In the genomic region with DNA sequence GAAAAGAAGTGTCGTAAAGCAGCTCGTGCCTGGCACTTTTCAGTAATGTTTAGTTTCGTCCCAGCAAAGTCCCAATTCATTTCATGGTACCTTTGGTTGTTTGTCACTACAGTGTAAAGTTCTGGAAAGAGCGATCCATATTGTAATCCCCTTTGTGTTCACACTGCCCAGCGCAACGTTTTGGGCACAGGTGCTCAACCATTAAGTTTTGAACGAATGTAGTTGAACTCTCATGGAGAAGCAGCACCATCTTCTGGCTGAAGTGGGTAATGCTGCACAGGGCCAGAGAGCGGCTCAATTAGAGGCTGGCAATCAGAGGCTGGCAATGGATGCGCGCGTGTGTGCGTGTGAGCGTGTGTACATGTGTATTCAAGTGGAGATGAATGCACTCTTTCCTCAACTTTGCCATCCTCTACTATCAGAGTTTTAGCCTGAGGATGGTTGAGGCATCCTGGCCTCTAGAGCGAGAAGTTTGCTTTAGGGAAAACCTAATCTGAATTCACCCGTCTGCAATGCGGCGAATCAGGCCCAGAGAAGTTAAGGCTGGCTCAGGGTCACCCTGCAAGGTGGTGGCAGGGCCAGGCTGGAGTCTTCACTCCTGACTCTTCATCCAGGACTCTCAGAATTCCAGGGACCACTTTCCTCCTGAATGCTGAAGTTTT, we compare ENCODE assay signal across 1 cellular context.
TF ChIP-seq lines count a peak whose summit lies in the region.

No MANE protein-coding gene starts in this region.

TF ChIP-seq in K562, 482 proteins besides CTCF, POLR2A, EP300 and RAD21 (continued from another document and continues in another):
- TF ChIP-seq, protein P1, sequence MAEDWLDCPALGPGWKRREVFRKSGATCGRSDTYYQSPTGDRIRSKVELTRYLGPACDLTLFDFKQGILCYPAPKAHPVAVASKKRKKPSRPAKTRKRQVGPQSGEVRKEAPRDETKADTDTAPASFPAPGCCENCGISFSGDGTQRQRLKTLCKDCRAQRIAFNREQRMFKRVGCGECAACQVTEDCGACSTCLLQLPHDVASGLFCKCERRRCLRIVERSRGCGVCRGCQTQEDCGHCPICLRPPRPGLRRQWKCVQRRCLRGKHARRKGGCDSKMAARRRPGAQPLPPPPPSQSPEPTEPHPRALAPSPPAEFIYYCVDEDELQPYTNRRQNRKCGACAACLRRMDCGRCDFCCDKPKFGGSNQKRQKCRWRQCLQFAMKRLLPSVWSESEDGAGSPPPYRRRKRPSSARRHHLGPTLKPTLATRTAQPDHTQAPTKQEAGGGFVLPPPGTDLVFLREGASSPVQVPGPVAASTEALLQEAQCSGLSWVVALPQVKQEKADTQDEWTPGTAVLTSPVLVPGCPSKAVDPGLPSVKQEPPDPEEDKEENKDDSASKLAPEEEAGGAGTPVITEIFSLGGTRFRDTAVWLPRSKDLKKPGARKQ (CRISPR knock-in tag; IDR thresholded peaks at IDR 0.05), result 0 out of 2 replicates have a peak, but pooled peaks have one; percentile 81
- TF ChIP-seq, protein P2, sequence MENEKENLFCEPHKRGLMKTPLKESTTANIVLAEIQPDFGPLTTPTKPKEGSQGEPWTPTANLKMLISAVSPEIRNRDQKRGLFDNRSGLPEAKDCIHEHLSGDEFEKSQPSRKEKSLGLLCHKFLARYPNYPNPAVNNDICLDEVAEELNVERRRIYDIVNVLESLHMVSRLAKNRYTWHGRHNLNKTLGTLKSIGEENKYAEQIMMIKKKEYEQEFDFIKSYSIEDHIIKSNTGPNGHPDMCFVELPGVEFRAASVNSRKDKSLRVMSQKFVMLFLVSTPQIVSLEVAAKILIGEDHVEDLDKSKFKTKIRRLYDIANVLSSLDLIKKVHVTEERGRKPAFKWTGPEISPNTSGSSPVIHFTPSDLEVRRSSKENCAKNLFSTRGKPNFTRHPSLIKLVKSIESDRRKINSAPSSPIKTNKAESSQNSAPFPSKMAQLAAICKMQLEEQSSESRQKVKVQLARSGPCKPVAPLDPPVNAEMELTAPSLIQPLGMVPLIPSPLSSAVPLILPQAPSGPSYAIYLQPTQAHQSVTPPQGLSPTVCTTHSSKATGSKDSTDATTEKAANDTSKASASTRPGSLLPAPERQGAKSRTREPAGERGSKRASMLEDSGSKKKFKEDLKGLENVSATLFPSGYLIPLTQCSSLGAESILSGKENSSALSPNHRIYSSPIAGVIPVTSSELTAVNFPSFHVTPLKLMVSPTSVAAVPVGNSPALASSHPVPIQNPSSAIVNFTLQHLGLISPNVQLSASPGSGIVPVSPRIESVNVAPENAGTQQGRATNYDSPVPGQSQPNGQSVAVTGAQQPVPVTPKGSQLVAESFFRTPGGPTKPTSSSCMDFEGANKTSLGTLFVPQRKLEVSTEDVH (IDR thresholded peaks at IDR 0.05; ENCODE audit: low read depth, partially characterized antibody), result no peak
- TF ChIP-seq, protein P3, sequence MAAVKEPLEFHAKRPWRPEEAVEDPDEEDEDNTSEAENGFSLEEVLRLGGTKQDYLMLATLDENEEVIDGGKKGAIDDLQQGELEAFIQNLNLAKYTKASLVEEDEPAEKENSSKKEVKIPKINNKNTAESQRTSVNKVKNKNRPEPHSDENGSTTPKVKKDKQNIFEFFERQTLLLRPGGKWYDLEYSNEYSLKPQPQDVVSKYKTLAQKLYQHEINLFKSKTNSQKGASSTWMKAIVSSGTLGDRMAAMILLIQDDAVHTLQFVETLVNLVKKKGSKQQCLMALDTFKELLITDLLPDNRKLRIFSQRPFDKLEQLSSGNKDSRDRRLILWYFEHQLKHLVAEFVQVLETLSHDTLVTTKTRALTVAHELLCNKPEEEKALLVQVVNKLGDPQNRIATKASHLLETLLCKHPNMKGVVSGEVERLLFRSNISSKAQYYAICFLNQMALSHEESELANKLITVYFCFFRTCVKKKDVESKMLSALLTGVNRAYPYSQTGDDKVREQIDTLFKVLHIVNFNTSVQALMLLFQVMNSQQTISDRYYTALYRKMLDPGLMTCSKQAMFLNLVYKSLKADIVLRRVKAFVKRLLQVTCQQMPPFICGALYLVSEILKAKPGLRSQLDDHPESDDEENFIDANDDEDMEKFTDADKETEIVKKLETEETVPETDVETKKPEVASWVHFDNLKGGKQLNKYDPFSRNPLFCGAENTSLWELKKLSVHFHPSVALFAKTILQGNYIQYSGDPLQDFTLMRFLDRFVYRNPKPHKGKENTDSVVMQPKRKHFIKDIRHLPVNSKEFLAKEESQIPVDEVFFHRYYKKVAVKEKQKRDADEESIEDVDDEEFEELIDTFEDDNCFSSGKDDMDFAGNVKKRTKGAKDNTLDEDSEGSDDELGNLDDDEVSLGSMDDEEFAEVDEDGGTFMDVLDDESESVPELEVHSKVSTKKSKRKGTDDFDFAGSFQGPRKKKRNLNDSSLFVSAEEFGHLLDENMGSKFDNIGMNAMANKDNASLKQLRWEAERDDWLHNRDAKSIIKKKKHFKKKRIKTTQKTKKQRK (IDR thresholded peaks at IDR 0.05; ENCODE audit: borderline replicate concordance, low read depth, low read length), result no peak
- TF ChIP-seq ZNF274 (IDR thresholded peaks at IDR 0.05; ENCODE audit: borderline replicate concordance, low read depth, low read length) (no peak), NR3C1 (CRISPR knock-in tag; IDR thresholded peaks at IDR 0.05) (no peak)
- TF ChIP-seq, protein P4, sequence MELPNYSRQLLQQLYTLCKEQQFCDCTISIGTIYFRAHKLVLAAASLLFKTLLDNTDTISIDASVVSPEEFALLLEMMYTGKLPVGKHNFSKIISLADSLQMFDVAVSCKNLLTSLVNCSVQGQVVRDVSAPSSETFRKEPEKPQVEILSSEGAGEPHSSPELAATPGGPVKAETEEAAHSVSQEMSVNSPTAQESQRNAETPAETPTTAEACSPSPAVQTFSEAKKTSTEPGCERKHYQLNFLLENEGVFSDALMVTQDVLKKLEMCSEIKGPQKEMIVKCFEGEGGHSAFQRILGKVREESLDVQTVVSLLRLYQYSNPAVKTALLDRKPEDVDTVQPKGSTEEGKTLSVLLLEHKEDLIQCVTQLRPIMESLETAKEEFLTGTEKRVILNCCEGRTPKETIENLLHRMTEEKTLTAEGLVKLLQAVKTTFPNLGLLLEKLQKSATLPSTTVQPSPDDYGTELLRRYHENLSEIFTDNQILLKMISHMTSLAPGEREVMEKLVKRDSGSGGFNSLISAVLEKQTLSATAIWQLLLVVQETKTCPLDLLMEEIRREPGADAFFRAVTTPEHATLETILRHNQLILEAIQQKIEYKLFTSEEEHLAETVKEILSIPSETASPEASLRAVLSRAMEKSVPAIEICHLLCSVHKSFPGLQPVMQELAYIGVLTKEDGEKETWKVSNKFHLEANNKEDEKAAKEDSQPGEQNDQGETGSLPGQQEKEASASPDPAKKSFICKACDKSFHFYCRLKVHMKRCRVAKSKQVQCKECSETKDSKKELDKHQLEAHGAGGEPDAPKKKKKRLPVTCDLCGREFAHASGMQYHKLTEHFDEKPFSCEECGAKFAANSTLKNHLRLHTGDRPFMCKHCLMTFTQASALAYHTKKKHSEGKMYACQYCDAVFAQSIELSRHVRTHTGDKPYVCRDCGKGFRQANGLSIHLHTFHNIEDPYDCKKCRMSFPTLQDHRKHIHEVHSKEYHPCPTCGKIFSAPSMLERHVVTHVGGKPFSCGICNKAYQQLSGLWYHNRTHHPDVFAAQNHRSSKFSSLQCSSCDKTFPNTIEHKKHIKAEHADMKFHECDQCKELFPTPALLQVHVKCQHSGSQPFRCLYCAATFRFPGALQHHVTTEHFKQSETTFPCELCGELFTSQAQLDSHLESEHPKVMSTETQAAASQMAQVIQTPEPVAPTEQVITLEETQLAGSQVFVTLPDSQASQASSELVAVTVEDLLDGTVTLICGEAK (IDR thresholded peaks at IDR 0.05), result no peak
- TF ChIP-seq, protein P4 (CRISPR knock-in tag; IDR thresholded peaks at IDR 0.05), result no peak
- TF ChIP-seq, protein P5, sequence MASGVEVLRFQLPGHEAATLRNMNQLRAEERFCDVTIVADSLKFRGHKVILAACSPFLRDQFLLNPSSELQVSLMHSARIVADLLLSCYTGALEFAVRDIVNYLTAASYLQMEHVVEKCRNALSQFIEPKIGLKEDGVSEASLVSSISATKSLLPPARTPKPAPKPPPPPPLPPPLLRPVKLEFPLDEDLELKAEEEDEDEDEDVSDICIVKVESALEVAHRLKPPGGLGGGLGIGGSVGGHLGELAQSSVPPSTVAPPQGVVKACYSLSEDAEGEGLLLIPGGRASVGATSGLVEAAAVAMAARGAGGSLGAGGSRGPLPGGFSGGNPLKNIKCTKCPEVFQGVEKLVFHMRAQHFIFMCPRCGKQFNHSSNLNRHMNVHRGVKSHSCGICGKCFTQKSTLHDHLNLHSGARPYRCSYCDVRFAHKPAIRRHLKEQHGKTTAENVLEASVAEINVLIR (CRISPR knock-in tag; IDR thresholded peaks at IDR 0.05), result no peak
- TF ChIP-seq, protein P6, sequence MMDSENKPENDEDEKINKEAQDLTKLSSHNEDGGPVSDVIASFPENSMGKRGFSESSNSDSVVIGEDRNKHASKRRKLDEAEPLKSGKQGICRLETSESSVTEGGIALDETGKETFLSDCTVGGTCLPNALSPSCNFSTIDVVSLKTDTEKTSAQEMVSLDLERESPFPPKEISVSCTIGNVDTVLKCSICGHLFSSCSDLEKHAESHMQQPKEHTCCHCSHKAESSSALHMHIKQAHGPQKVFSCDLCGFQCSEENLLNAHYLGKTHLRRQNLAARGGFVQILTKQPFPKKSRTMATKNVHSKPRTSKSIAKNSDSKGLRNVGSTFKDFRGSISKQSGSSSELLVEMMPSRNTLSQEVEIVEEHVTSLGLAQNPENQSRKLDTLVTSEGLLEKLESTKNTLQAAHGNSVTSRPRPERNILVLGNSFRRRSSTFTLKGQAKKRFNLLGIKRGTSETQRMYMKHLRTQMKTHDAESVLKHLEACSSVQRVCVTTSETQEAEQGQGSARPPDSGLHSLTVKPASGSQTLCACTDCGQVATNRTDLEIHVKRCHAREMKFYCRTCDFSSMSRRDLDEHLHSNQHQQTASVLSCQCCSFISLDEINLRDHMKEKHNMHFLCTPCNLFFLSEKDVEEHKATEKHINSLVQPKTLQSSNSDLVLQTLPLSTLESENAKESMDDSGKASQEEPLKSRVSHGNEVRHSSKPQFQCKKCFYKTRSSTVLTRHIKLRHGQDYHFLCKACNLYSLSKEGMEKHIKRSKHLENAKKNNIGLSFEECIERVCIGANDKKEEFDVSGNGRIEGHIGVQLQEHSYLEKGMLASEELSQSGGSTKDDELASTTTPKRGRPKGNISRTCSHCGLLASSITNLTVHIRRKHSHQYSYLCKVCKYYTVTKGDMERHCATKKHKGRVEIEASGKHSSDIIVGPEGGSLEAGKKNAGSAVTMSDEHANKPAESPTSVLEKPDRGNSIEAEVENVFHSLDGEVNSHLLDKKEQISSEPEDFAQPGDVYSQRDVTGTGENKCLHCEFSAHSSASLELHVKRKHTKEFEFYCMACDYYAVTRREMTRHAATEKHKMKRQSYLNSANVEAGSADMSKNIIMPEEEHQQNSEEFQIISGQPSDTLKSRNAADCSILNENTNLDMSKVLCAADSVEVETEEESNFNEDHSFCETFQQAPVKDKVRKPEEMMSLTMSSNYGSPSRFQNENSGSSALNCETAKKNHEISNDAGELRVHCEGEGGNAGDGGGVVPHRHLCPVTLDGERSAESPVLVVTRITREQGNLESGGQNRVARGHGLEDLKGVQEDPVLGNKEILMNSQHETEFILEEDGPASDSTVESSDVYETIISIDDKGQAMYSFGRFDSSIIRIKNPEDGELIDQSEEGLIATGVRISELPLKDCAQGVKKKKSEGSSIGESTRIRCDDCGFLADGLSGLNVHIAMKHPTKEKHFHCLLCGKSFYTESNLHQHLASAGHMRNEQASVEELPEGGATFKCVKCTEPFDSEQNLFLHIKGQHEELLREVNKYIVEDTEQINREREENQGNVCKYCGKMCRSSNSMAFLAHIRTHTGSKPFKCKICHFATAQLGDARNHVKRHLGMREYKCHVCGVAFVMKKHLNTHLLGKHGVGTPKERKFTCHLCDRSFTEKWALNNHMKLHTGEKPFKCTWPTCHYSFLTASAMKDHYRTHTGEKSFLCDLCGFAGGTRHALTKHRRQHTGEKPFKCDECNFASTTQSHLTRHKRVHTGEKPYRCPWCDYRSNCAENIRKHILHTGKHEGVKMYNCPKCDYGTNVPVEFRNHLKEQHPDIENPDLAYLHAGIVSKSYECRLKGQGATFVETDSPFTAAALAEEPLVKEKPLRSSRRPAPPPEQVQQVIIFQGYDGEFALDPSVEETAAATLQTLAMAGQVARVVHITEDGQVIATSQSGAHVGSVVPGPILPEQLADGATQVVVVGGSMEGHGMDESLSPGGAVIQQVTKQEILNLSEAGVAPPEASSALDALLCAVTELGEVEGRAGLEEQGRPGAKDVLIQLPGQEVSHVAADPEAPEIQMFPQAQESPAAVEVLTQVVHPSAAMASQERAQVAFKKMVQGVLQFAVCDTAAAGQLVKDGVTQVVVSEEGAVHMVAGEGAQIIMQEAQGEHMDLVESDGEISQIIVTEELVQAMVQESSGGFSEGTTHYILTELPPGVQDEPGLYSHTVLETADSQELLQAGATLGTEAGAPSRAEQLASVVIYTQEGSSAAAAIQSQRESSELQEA (IDR thresholded peaks at IDR 0.05; ENCODE audit: low read depth), result no peak
